In genomic region chr19:18194208-18194530, GRCh38 we compare ENCODE assay signal across 2 cellular contexts.
A peak's percentile ranks its signal among the peaks of the same experiment; 100 is the strongest.
TF ChIP-seq lines count a peak whose summit lies in the region.

No MANE protein-coding gene starts in this region.

TF ChIP-seq in HEK293, 187 proteins besides CTCF, POLR2A, EP300 and RAD21:
- TF ChIP-seq ZNF785 (tag by site-specific recombination; IDR thresholded peaks at IDR 0.05), result no peak
- 0 out of 2 replicates have a peak, but pooled peaks have one; percentile 24 for TF ChIP-seq PRDM10 (tag by site-specific recombination; IDR thresholded peaks at IDR 0.05)

TF ChIP-seq in K562, 482 proteins besides CTCF, POLR2A, EP300 and RAD21:
- TF ChIP-seq ZBTB9 (CRISPR knock-in tag; IDR thresholded peaks at IDR 0.05) (no peak), PHTF2 (CRISPR knock-in tag; IDR thresholded peaks at IDR 0.05) (no peak), DDX20 (tag; IDR thresholded peaks at IDR 0.05; ENCODE audit: low read depth) (no peak), SIN3A (IDR thresholded peaks at IDR 0.05; ENCODE audit: borderline replicate concordance in 2 of 2, control insufficient read depth in 1 of 2, low read depth in 2 of 2, low read length in 2 of 2) (peak; percentile 20 to 67; a peak in 2 of 4 replicates), ZBED1 (IDR thresholded peaks at IDR 0.05) (no peak), ZNF431 (CRISPR knock-in tag; IDR thresholded peaks at IDR 0.05) (peak; percentile 5; the same call in 1 of the 2 replicates), ZNF695 (CRISPR knock-in tag; IDR thresholded peaks at IDR 0.05) (no peak), ZNF785 (CRISPR knock-in tag; IDR thresholded peaks at IDR 0.05) (no peak), NR4A1 (CRISPR knock-in tag; IDR thresholded peaks at IDR 0.05) (no peak), NR4A1 (tag; IDR thresholded peaks at IDR 0.05) (no peak), ZNF561 (CRISPR knock-in tag; conservative IDR thresholded peaks at IDR 0.05) (no peak), PRDM10 (IDR thresholded peaks at IDR 0.05; ENCODE audit: partially characterized antibody) (peak; percentile 78), NCOA2 (IDR thresholded peaks at IDR 0.05; ENCODE audit: partially characterized antibody in 2 of 2) (no peak), SMARCA5 (IDR thresholded peaks at IDR 0.05) (no peak), ZNF311 (CRISPR knock-in tag; IDR thresholded peaks at IDR 0.05) (no peak), NONO (IDR thresholded peaks at IDR 0.05; ENCODE audit: low read depth in 2 of 2, low read length in 1 of 2) (no peak), ZNF3 (CRISPR knock-in tag; IDR thresholded peaks at IDR 0.05) (no peak), ZBTB7A (IDR thresholded peaks at IDR 0.05; ENCODE audit: borderline replicate concordance, control insufficient read depth, low read depth, low read length) (0 out of 2 replicates have a peak, but pooled peaks have one; percentile 5), ZNF24 (IDR thresholded peaks at IDR 0.05) (no peak), ZNF133 (CRISPR knock-in tag; IDR thresholded peaks at IDR 0.05) (no peak), EWSR1 (IDR thresholded peaks at IDR 0.05; ENCODE audit: borderline replicate concordance, low read depth, partially characterized antibody) (no peak), ZC3H11A (IDR thresholded peaks at IDR 0.05; ENCODE audit: low read depth, low read length) (no peak)
- TF ChIP-seq, protein P1, sequence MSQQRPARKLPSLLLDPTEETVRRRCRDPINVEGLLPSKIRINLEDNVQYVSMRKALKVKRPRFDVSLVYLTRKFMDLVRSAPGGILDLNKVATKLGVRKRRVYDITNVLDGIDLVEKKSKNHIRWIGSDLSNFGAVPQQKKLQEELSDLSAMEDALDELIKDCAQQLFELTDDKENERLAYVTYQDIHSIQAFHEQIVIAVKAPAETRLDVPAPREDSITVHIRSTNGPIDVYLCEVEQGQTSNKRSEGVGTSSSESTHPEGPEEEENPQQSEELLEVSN (IDR thresholded peaks at IDR 0.05; ENCODE audit: borderline replicate concordance in 1 of 2, extremely low read depth in 1 of 2, insufficient read depth in 1 of 2, insufficient read length in 1 of 2, low read depth in 1 of 2, low read length in 1 of 2, poor library complexity in 1 of 2, severe bottlenecking in 1 of 2), result peak in 1 of 2 experiments; percentile 22
- TF ChIP-seq, protein P2, sequence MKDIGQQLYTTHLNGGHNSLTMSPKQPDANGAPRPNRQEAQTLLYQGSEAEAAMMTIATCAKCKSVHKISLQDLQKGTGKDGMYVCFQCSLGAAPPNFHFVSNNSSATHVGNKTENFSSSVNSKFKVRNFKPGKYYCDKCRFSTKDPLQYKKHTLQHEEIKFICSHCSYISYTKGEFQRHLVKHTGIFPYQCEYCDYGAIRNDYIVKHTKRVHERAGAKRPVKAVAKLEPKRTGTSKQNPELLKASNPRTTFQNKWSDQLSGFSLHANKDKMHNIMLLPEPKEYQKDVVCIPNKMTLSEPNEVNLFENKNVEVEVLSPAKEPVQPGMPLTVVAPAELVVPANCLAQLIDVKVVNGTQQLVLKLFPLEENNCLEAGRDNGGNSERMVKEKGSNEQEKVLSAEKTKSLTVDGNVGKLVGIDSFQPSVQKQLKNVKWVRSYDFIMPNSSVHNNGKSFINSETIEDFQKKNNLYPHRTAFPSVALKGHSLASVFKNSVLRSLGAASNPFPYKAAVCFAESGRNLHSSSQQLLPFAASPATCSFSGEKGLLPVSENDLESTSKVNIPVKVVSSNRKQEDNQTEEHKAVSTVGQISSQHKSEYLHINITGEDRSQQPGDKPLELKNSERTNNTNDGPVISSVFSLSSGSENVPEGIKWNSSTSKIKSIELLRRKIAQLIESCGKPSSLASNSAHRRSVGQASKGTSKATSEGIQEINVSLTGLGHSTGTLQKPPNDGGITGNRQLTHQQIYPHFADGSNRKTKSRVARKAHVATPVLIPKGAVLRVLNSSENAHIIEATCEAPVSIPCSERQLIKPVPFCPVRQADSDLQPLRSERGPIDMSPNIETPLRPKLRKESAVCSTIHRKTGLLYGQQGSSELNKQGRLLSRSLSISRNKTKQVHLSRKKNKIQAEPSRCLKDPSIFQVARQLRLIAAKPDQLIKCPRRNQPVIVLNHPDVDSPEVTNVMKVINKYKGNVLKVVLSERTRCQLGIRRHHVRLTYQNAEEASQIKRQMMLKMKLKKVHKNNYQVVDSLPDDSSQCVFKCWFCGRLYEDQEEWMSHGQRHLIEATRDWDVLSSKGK (CRISPR knock-in tag; IDR thresholded peaks at IDR 0.05), result no peak
